ENCODE assay signal across 8 cellular contexts in the genomic region with DNA sequence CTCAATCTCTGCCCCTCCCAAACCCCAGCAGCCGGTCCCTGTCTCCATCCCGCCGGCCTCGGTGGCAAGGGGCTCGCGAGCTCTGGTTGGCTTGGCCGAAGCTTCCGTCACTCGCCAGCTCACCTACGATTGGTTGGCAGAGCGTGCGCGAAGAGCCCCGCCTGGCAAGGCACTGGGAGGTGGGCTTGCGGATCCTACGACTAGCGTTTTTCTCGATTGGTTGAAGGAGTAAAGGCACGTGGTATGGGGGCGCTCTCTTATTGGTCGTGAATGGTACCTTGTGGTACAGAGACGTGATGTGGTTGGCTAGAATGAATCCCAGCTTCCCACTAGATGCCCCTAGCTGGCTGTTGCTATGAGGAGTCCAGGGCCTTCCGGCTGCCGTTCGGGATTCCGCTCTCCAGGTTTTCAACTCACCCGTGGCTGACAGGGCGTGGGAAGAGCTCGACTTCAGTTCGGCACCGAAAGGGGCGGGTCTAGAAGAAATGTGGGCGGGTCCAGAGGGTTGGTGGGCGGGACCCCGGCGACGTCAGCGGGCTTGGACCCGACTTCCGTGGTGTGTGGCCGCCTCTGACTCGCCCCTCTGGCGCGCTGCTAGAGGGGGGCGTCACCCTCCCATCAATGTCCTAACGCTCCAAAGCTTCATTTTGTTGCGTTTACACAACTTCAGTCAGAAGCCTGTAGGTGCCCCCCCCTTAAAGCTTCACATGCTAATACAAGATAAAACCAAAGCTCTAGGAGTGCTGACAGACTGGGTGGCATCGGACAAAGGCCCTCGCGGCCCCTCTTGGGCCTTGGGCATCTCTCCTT. TPM values are rescaled to one million over a fixed set of nuclear protein-coding genes. Genes with fewer than 3 reads are reported as not detected.
A peak's percentile ranks its signal among the peaks of the same experiment; 100 is the strongest.
DNase-seq lines count a peak whose midpoint lies in the region; ATAC-seq and TF ChIP-seq lines count a peak whose summit lies in the region.

No MANE protein-coding gene starts in this region.

- H3K27ac ChIP-seq in SU-DHL-6 (ENCODE audit: low read depth, low read length) (peak overlapping the region; percentile 91), thymus (ENCODE audit: low read depth) (peak overlapping the region; percentile 99)

- no peaks in the 10 kb centered on the region for H3K36me3 ChIP-seq in SU-DHL-6 (ENCODE audit: low read length)
- H3K36me3 ChIP-seq in thymus (ENCODE audit: control insufficient read depth, insufficient read depth): no peaks in the 10 kb centered on the region

- peaks cover 9% of the 10 kb centered on the region; the same call in 1 of the 2 replicates for H3K79me2 ChIP-seq in SU-DHL-6 (ENCODE audit: insufficient read depth, low read length)

- peaks cover 5% of the 10 kb centered on the region for H3K27me3 Mint-ChIP-seq in activated naive CD8-positive, alpha-beta T cell treated with anti-CD3 and anti-CD28 coated beads, Interleukin-2, amount 50 U/mL, for 24 hours
- no peaks in the 10 kb centered on the region for H3K27me3 Mint-ChIP-seq in osteocyte (ENCODE audit: unreplicated experiment)

- peak overlapping the region; percentile 100 for H3K27ac Mint-ChIP-seq in activated naive CD8-positive, alpha-beta T cell treated with anti-CD3 and anti-CD28 coated beads, Interleukin-2, amount 50 U/mL, for 24 hours
- peak overlapping the region; percentile 100 for H3K27ac Mint-ChIP-seq in osteocyte (ENCODE audit: unreplicated experiment)

- H3K4me1 ChIP-seq in thymus (ENCODE audit: control insufficient read depth, insufficient read depth, low read length): peaks cover 3% of the 10 kb centered on the region

- no peaks in the 10 kb centered on the region for H3K9me2 ChIP-seq in SU-DHL-6 (replicated peaks; ENCODE audit: insufficient read depth, low read length)

- no peaks in the 10 kb centered on the region for H3K9me3 Mint-ChIP-seq in activated naive CD8-positive, alpha-beta T cell treated with anti-CD3 and anti-CD28 coated beads, Interleukin-2, amount 50 U/mL, for 24 hours
- H3K9me3 Mint-ChIP-seq in osteocyte (ENCODE audit: unreplicated experiment): no peaks in the 10 kb centered on the region

- H3K9me3 ChIP-seq in SU-DHL-6 (ENCODE audit: insufficient read depth, low read length) (no peaks in the 10 kb centered on the region), thymus (ENCODE audit: control insufficient read depth) (no peaks in the 10 kb centered on the region)

- peaks cover 15% of the 10 kb centered on the region; the same call in 1 of the 2 replicates for H3F3A ChIP-seq in SU-DHL-6 (ENCODE audit: insufficient read depth)

- peak overlapping the region; percentile 94 for H3K4me2 ChIP-seq in SU-DHL-6 (ENCODE audit: low read depth, low read length, poor library complexity, severe bottlenecking)

- TF ChIP-seq CTCF in GM12865 (IDR thresholded peaks at IDR 0.05; ENCODE audit: insufficient read depth, low read depth, low read length, missing control alignments) (no peak), SU-DHL-6 (IDR thresholded peaks at IDR 0.05; ENCODE audit: insufficient read depth, low read length, poor library complexity, severe bottlenecking) (no peak), osteocyte (IDR thresholded peaks at IDR 0.05) (no peak)

- H3K36me3 Mint-ChIP-seq in activated naive CD8-positive, alpha-beta T cell treated with anti-CD3 and anti-CD28 coated beads, Interleukin-2, amount 50 U/mL, for 24 hours (ENCODE audit: low read depth): peaks cover 2% of the 10 kb centered on the region
- no peaks in the 10 kb centered on the region for H3K36me3 Mint-ChIP-seq in osteocyte (ENCODE audit: unreplicated experiment)

- intact Hi-C loops in Right ventricle myocardium inferior (cut with DNase I): loop anchor here (5.0 to 10.0 kb wide), 2 partner anchors 66 to 372 kb away; no protein-coding TSS in a partner anchor

- peak overlapping the region; percentile 96 for H3K4me3 Mint-ChIP-seq in activated naive CD8-positive, alpha-beta T cell treated with anti-CD3 and anti-CD28 coated beads, Interleukin-2, amount 50 U/mL, for 24 hours
- H3K4me3 Mint-ChIP-seq in osteocyte (ENCODE audit: unreplicated experiment): peak overlapping the region; percentile 97

- ATAC-seq in HG02763 (IDR thresholded peaks at IDR 0.05; ENCODE audit: unreplicated experiment) (peak; percentile 75), Right ventricle myocardium inferior (peak; percentile 94)
- peak; percentile 89 for ATAC-seq in activated naive CD8-positive, alpha-beta T cell treated with anti-CD3 and anti-CD28 coated beads, Interleukin-2, amount 50 U/mL, for 24 hours

- peak overlapping the region; percentile 91 for H3K9ac ChIP-seq in SU-DHL-6 (ENCODE audit: low read length)

- under 1% methylated on average over 50 of the region's 50 CpGs for WGBS in thymus

- H3K27me3 ChIP-seq in SU-DHL-6 (ENCODE audit: low read length) (no peaks in the 10 kb centered on the region), thymus (ENCODE audit: control insufficient read depth, insufficient read depth) (no peaks in the 10 kb centered on the region)

- no peaks in the 10 kb centered on the region for H4K20me1 ChIP-seq in SU-DHL-6 (ENCODE audit: low read depth, low read length)

- H3K4me3 ChIP-seq in GM12865 (ENCODE audit: low read depth, low read length) (peak overlapping the region; percentile 99), SU-DHL-6 (ENCODE audit: insufficient read depth, low read length, poor library complexity, severe bottlenecking) (peak overlapping the region; percentile 96), thymus (ENCODE audit: low read length) (peak overlapping the region; percentile 79)

- peak overlapping the region; percentile 94 for H2AFZ ChIP-seq in SU-DHL-6 (ENCODE audit: low read depth, low read length, severe bottlenecking)

- peaks cover 38% of the 10 kb centered on the region for H3K4me1 Mint-ChIP-seq in activated naive CD8-positive, alpha-beta T cell treated with anti-CD3 and anti-CD28 coated beads, Interleukin-2, amount 50 U/mL, for 24 hours
- peaks cover 28% of the 10 kb centered on the region for H3K4me1 Mint-ChIP-seq in osteocyte (ENCODE audit: unreplicated experiment)

- DNase-seq in GM12865 (ENCODE audit: low read depth) (peak; percentile 100), NCI-H1417 (lab: John Stamatoyannopoulos, UW) (peak; percentile 97 to 100 (median 100)), Right ventricle myocardium inferior (ENCODE audit: missing footprints) (peak; percentile 98), osteocyte (ENCODE audit: extremely low spot score, unreplicated experiment) (peak; percentile 100)
- peak; percentile 96 for DNase-seq in activated naive CD8-positive, alpha-beta T cell treated with anti-CD3 and anti-CD28 coated beads, Interleukin-2, amount 50 U/mL, for 24 hours

RNA-seq across cellular contexts. Expression of a gene that starts 0.8 kb away (rescaled TPM):
- 20.1 TPM for total RNA-seq in Right ventricle myocardium inferior
- total RNA-seq in osteocyte: 26.3 and 27.9 TPM in 2 replicates
- 14.6 TPM for polyA plus RNA-seq in thymus

Comparison
In these comparisons a context has a peak if more than half of its experiments do, and no peak if none do; other contexts are left out.
1. Peak in every context shown above with its lines: DNase-seq, ATAC-seq, H3K4me3 ChIP-seq and H3K27ac ChIP-seq.